Comparison of ENCODE assay signal across 12 cellular contexts in genomic region chr1:160209656-160210046, GRCh38. TPM values are rescaled to one million over a fixed set of nuclear protein-coding genes. Genes with fewer than 3 reads are reported as not detected.
DNase-seq lines count a peak whose midpoint lies in the region; ATAC-seq, FAIRE-seq and TF ChIP-seq lines count a peak whose summit lies in the region.
"Had no signal": no experiment of that assay in that cellular context is flagged by ENCODE, and none has a peak within 500 bp of the region (broad histone marks: within the 10 kb centered on the region; RNA-seq: fewer than 3 reads in every experiment).

No MANE protein-coding gene starts in this region.

- H3K4me3 ChIP-seq in ascending aorta, result no peak overlapping the region
- H3K4me3 ChIP-seq in right cardiac atrium (ENCODE audit: low read length), result no peak overlapping the region
- H3K4me3 ChIP-seq in skeletal muscle satellite cell (ENCODE audit: low read length), result no peak overlapping the region
- no peak overlapping the region for H3K4me3 ChIP-seq in upper lobe of right lung
- H3K4me3 ChIP-seq in effector memory CD4-positive, alpha-beta T cell (ENCODE audit: insufficient read depth, low read depth, low read length, poor library complexity, severe bottlenecking), result no peak overlapping the region

- intact Hi-C loops in ascending aorta (cut with DNase I) (loop anchor here (5.0 to 10.0 kb wide), 2 partner anchors 53 to 1185 kb away; partner anchors contain the start of gene DCAF8), right cardiac atrium (cut with DNase I) (loop anchor here in 1 of 4 donors (10.0 kb wide), 1 partner anchor 105 kb away; no protein-coding TSS in a partner anchor), upper lobe of right lung (cut with DNase I) (no loop called here)

- TF ChIP-seq CTCF in ascending aorta (IDR thresholded peaks at IDR 0.05), result no peak
- no peak for TF ChIP-seq CTCF in upper lobe of right lung (IDR thresholded peaks at IDR 0.05)

- no peaks in the 10 kb centered on the region for H3K9me3 ChIP-seq in ascending aorta
- H3K9me3 ChIP-seq in right cardiac atrium (ENCODE audit: control insufficient read depth, low read length), result no peaks in the 10 kb centered on the region
- no peaks in the 10 kb centered on the region for H3K9me3 ChIP-seq in skeletal muscle satellite cell (replicated peaks; ENCODE audit: low read length)
- no peaks in the 10 kb centered on the region for H3K9me3 ChIP-seq in upper lobe of right lung
- no peaks in the 10 kb centered on the region for H3K9me3 ChIP-seq in effector memory CD4-positive, alpha-beta T cell (ENCODE audit: control insufficient read depth, low read length)

- H3K4me1 ChIP-seq in ascending aorta (peaks cover 3 to 45% of the 10 kb centered on the region in 2 donors), right cardiac atrium (ENCODE audit: control insufficient read depth, insufficient read depth, low read length) (peaks cover 36% of the 10 kb centered on the region), skeletal muscle satellite cell (ENCODE audit: control insufficient read depth, insufficient read depth, low read length) (peaks cover 44% of the 10 kb centered on the region), upper lobe of right lung (peaks cover 49% of the 10 kb centered on the region)
- peaks cover 12% of the 10 kb centered on the region for H3K4me1 ChIP-seq in effector memory CD4-positive, alpha-beta T cell (ENCODE audit: control insufficient read depth, insufficient read depth, low read length, poor library complexity, severe bottlenecking)

- peaks cover 27 to 51% of the 10 kb centered on the region in 2 donors for H3K36me3 ChIP-seq in ascending aorta
- peaks cover 78% of the 10 kb centered on the region for H3K36me3 ChIP-seq in skeletal muscle satellite cell (ENCODE audit: insufficient read depth, low read length)
- H3K36me3 ChIP-seq in upper lobe of right lung, result peaks cover 58% of the 10 kb centered on the region
- H3K36me3 ChIP-seq in effector memory CD4-positive, alpha-beta T cell (ENCODE audit: control insufficient read depth, insufficient read depth, low read length), result peaks cover 25% of the 10 kb centered on the region

- peak overlapping the region; percentile 94 to 98 for H3K27ac ChIP-seq in ascending aorta
- peak overlapping the region; percentile 47 for H3K27ac ChIP-seq in right cardiac atrium (ENCODE audit: low read length)
- H3K27ac ChIP-seq in upper lobe of right lung, result no peak overlapping the region
- H3K27ac ChIP-seq in effector memory CD4-positive, alpha-beta T cell (ENCODE audit: insufficient read depth, low read length, poor library complexity, severe bottlenecking), result no peak overlapping the region
- H3K27ac ChIP-seq: HL-60 had no signal

- no peak for DNase-seq in GM12892 (ENCODE audit: insufficient read length)
- DNase-seq in ascending aorta (ENCODE audit: low spot score in 2 of 2), result no peak
- DNase-seq in right cardiac atrium, result peak in 2 of 3 donors; percentile 81 to 82
- no peak for DNase-seq in NCI-H524 treated with DMSO at 0.1 percent for 48 hours (lab: John Stamatoyannopoulos, UW)
- no peak for DNase-seq in upper lobe of right lung
- no peak for DNase-seq in effector memory CD4-positive, alpha-beta T cell
- DNase-seq: GF-D8, NCI-H2227 treated with DMSO at 0.1 percent for 48 hours, T1000 had no signal

- H3K27me3 ChIP-seq in ascending aorta (no peaks in the 10 kb centered on the region), right cardiac atrium (ENCODE audit: control insufficient read depth, insufficient read depth) (no peaks in the 10 kb centered on the region), skeletal muscle satellite cell (ENCODE audit: control insufficient read depth, insufficient read depth, low read length) (no peaks in the 10 kb centered on the region), upper lobe of right lung (no peaks in the 10 kb centered on the region)
- no peaks in the 10 kb centered on the region for H3K27me3 ChIP-seq in effector memory CD4-positive, alpha-beta T cell (replicated peaks; ENCODE audit: control insufficient read depth, insufficient read depth, low read length, poor library complexity, severe bottlenecking)

- H3K9ac ChIP-seq in skeletal muscle satellite cell (ENCODE audit: low read depth, low read length), result no peak overlapping the region

- peak; percentile 26; the same call in 1 of the 2 replicates for TF ChIP-seq POLR2A in GM12892 (IDR thresholded peaks at IDR 0.05; ENCODE audit: low read depth, low read length)

- peak overlapping the region; percentile 16 for H3K4me2 ChIP-seq in skeletal muscle satellite cell (ENCODE audit: low read length)

- 24% methylated on average over 4 of the region's 4 CpGs for WGBS in right cardiac atrium

- no peak for FAIRE-seq in GM12892 (lab: Jason Lieb, UNC)

- ATAC-seq in right cardiac atrium (peak; percentile 29 to 59), HG03469 (IDR thresholded peaks at IDR 0.05; ENCODE audit: unreplicated experiment) (no peak), upper lobe of right lung (no peak)

RNA-seq across cellular contexts. Expression of gene PEA15, which starts 4.5 kb away (rescaled TPM):
- 61.6 TPM for polyA plus RNA-seq in GM12892 (2012; ENCODE audit: missing spikeins)
- total RNA-seq in ascending aorta (178 TPM), right cardiac atrium (100 to 1,000 TPM; 169 to 223 (median 197) TPM), upper lobe of right lung (175 TPM)
- polyA plus RNA-seq in right cardiac atrium, result 219 TPM
- total RNA-seq in skeletal muscle satellite cell (2012; rRNA removed), result 91.0 and 138 TPM in 2 replicates

RNA-seq across cellular contexts. Expression of gene CASQ1, which starts 19.3 kb away (rescaled TPM):
- polyA plus RNA-seq in GM12892 (2012; ENCODE audit: missing spikeins), result 0.74 TPM
- total RNA-seq in ascending aorta (not detected), right cardiac atrium (10 to 100 TPM in 3 of 4 donors, 1 to 10 TPM in 1; 9.5 to 24.7 (median 15.3) TPM), upper lobe of right lung (0.41 TPM)
- polyA plus RNA-seq in right cardiac atrium, result 33.3 TPM
- total RNA-seq in skeletal muscle satellite cell (2012; rRNA removed), result not detected in 2 replicates

RNA-seq across cellular contexts. Expression of gene DCAF8, which starts 52.7 kb away (rescaled TPM):
- polyA plus RNA-seq in GM12892 (2012; ENCODE audit: missing spikeins), result 74.6 TPM
- total RNA-seq in ascending aorta, result 68.9 TPM
- 100 to 1,000 TPM; 113 to 152 (median 122) TPM for total RNA-seq in right cardiac atrium
- polyA plus RNA-seq in right cardiac atrium, result 97.8 TPM
- total RNA-seq in skeletal muscle satellite cell (2012; rRNA removed), result 49.1 and 56.0 TPM in 2 replicates
- total RNA-seq in upper lobe of right lung, result 130 TPM

RNA-seq across cellular contexts. Expression of gene ATP1A4, which starts 58.2 kb away (rescaled TPM):
- 1.7 TPM for polyA plus RNA-seq in GM12892 (2012; ENCODE audit: missing spikeins)
- total RNA-seq in ascending aorta (not detected), right cardiac atrium (under 1 TPM in 3 of 4 donors, not detected in 1; 0.08 to 0.43 (median 0.28) TPM), upper lobe of right lung (0.96 TPM)
- 0.07 TPM for polyA plus RNA-seq in right cardiac atrium
- total RNA-seq in skeletal muscle satellite cell (2012; rRNA removed), result not detected in 2 replicates

Comparison
In these comparisons a context has a peak if more than half of its experiments do, and no peak if none do; other contexts are left out.
1. DNase-seq: peak in right cardiac atrium (2 of 3); none in GM12892 (single experiment), ascending aorta (0 of 2), NCI-H524 treated with DMSO at 0.1 percent for 48 hours (single experiment), upper lobe of right lung (single experiment) and effector memory CD4-positive, alpha-beta T cell (0 of 3).
2. H3K27ac ChIP-seq: peak in ascending aorta (2 of 2) and right cardiac atrium (single experiment); none in upper lobe of right lung (single experiment) and effector memory CD4-positive, alpha-beta T cell (single experiment).
3. ATAC-seq: peak in right cardiac atrium (2 of 2); none in HG03469 (single experiment) and upper lobe of right lung (single experiment).